In genomic region chr17:79074650-79075432, GRCh38 we compare ENCODE assay signal across 8 cellular contexts. TPM values are rescaled to one million over a fixed set of nuclear protein-coding genes. Genes with fewer than 3 reads are reported as not detected.
DNase-seq lines count a peak whose midpoint lies in the region; FAIRE-seq and TF ChIP-seq lines count a peak whose summit lies in the region.

ENGASE (plus strand) TSS chr17:79074824; CDS start chr17:79074945, 121 bp downstream.

- H3K36me3 Mint-ChIP-seq in nephron (ENCODE audit: low read depth) = peaks cover 12% of the 10 kb centered on the region

- peak within 1 kb of the TSS; percentile 88 to 89 (median 89) for H3K4me3 Mint-ChIP-seq in nephron

- FAIRE-seq in H54 (lab: Jason Lieb, UNC) = no peak

- peak; percentile 85 for TF ChIP-seq POLR2A in H54 (IDR thresholded peaks at IDR 0.05; ENCODE audit: low read depth, low read length)

- H3K27ac Mint-ChIP-seq in nephron = peak within 1 kb of the TSS in 1 of 3 experiments; percentile 63

- peaks cover 10% of the 10 kb centered on the region for H3K27me3 Mint-ChIP-seq in nephron (ENCODE audit: low read depth)

- DNase-seq in Daoy (ENCODE audit: low read depth) (peak; percentile 98), H54 (ENCODE audit: insufficient read length, low spot score) (peak; percentile 99), M059J (ENCODE audit: low read depth) (peak; percentile 87), SHP77 (lab: John Stamatoyannopoulos, UW) (peak; percentile 94 to 97), fibroblast of the conjunctiva (ENCODE audit: low read depth) (peak; percentile 72)
- DNase-seq in activated effector memory CD4-positive, alpha-beta T cell treated with Interleukin-2 at 50 U/mL for 16 hours = peak; percentile 88
- peak; percentile 91 for DNase-seq in stimulated activated naive CD4-positive, alpha-beta T cell treated with Interleukin-2 at 50 U/mL for 16 hours (lab: John Stamatoyannopoulos, UW)

- peaks cover 8% of the 10 kb centered on the region for H3K4me1 Mint-ChIP-seq in nephron

- TF ChIP-seq CTCF in nephron (IDR thresholded peaks at IDR 0.05; ENCODE audit: unreplicated experiment in 3 of 3) = no peak

- no peaks in the 10 kb centered on the region for H3K9me3 Mint-ChIP-seq in nephron

RNA-seq across cellular contexts. Expression of gene ENGASE, which starts in this region (rescaled TPM):
- 6.3 and 7.7 TPM in 2 replicates for total RNA-seq in Daoy (2014; rRNA removed; shearing (Covaris generic))
- 1.4 and 5.0 TPM in 2 replicates for total RNA-seq in M059J (2014; rRNA removed; shearing (Covaris generic))

Comparison
In these comparisons a context has a peak if more than half of its experiments do, and no peak if none do; other contexts are left out.
1. Peak in every context shown above with its lines: DNase-seq.